Comparison of ENCODE assay signal across 9 cellular contexts in the genomic region with DNA sequence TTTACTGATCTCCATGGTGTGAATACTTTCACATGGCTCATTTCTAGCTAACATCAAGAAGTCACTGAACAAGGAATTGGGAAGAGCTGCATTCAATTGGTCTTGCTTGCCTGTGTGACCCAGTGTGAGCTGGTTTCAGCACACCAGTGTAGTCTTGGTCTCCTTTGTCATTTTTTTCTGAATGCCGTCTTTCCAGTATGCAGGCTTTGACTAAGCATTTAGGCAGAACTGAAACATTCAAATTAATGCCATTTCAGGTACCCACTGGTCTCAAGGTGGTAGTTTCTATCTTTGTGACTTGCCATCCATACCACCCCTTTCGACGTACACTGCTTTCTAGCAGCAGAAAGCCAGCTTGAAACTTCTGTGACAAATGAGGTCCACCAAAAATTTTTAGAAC.
A peak's percentile ranks its signal among the peaks of the same experiment; 100 is the strongest.
DNase-seq lines count a peak whose midpoint lies in the region; ATAC-seq and TF ChIP-seq lines count a peak whose summit lies in the region.
"Had no signal": no experiment of that assay in that cellular context is flagged by ENCODE, and none has a peak within 500 bp of the region (broad histone marks: within the 10 kb centered on the region; RNA-seq: fewer than 3 reads in every experiment).

No MANE protein-coding gene starts in this region.

- H3K9ac ChIP-seq in duodenal mucosa (ENCODE audit: low read depth in 1 of 2, low read length in 2 of 2), result no peak overlapping the region

- DNase-seq in GM12865 (ENCODE audit: low read depth), result peak; percentile 82
- DNase-seq in adrenal gland, result no peak
- no peak for DNase-seq in activated CD8-positive, alpha-beta memory T cell treated with anti-CD3 and anti-CD28 coated beads, Interleukin-2, amount 10 ng/mL, durations not matched to agents 7 days and 5 days
- DNase-seq in NCI-H82 (lab: John Stamatoyannopoulos, UW), result no peak
- no peak for DNase-seq in gastrocnemius medialis

- H3K9me3 ChIP-seq in duodenal mucosa (ENCODE audit: control insufficient read depth in 1 of 2, low read length in 2 of 2) (no peaks in the 10 kb centered on the region), adrenal gland (replicated peaks in 1 of 3) (no peaks in the 10 kb centered on the region), gastrocnemius medialis (no peaks in the 10 kb centered on the region)

- peaks cover 21 to 35% of the 10 kb centered on the region in 2 donors for H3K4me1 ChIP-seq in duodenal mucosa (ENCODE audit: control insufficient read depth in 1 of 2, insufficient read depth in 2 of 2, low read length in 2 of 2)
- H3K4me1 ChIP-seq in adrenal gland (replicated peaks in 1 of 2), result peaks cover 3 to 5% of the 10 kb centered on the region in 2 donors
- H3K4me1 ChIP-seq in gastrocnemius medialis, result no peaks in the 10 kb centered on the region

- no peak overlapping the region for H3K27ac Mint-ChIP-seq in activated CD8-positive, alpha-beta memory T cell treated with anti-CD3 and anti-CD28 coated beads, Interleukin-2, amount 10 ng/mL, durations not matched to agents 7 days and 5 days

- no peak overlapping the region for H3K4me3 ChIP-seq in GM12865 (ENCODE audit: low read depth, low read length)
- peak overlapping the region in 1 of 2 donors; percentile 13 for H3K4me3 ChIP-seq in duodenal mucosa (ENCODE audit: low read depth in 1 of 2, low read length in 2 of 2)
- no peak overlapping the region for H3K4me3 ChIP-seq in adrenal gland
- H3K4me3 ChIP-seq in gastrocnemius medialis, result no peak overlapping the region
- H3K4me3 ChIP-seq: PC-9 had no signal

- CTCF ChIA-PET in activated CD8-positive, alpha-beta memory T cell treated with anti-CD3 and anti-CD28 coated beads, Interleukin-2, amount 10 ng/mL, durations not matched to agents 7 days and 5 days (lab: Charles Lee), result no interaction called here

- intact Hi-C loops in adrenal gland (cut with DNase I) (no loop called here), gastrocnemius medialis (cut with DNase I; ENCODE audit: low total_unique reads) (no loop called here)

- H3K27ac ChIP-seq in duodenal mucosa (ENCODE audit: low read depth, low read length) (peak overlapping the region; percentile 18), adrenal gland (no peak overlapping the region), gastrocnemius medialis (no peak overlapping the region)
- H3K27ac ChIP-seq: PC-9 had no signal

- H3K9me3 Mint-ChIP-seq in activated CD8-positive, alpha-beta memory T cell treated with anti-CD3 and anti-CD28 coated beads, Interleukin-2, amount 10 ng/mL, durations not matched to agents 7 days and 5 days (ENCODE audit: low read depth), result no peaks in the 10 kb centered on the region

- no peaks in the 10 kb centered on the region for H3K36me3 Mint-ChIP-seq in activated CD8-positive, alpha-beta memory T cell treated with anti-CD3 and anti-CD28 coated beads, Interleukin-2, amount 10 ng/mL, durations not matched to agents 7 days and 5 days

- H3K27me3 ChIP-seq in duodenal mucosa (ENCODE audit: control insufficient read depth in 1 of 2, insufficient read depth in 2 of 2, low read length in 2 of 2) (no peaks in the 10 kb centered on the region), adrenal gland (no peaks in the 10 kb centered on the region), gastrocnemius medialis (no peaks in the 10 kb centered on the region)

- TF ChIP-seq POLR2A in adrenal gland (IDR thresholded peaks at IDR 0.05), result no peak
- no peak for TF ChIP-seq POLR2A in gastrocnemius medialis (IDR thresholded peaks at IDR 0.05)

- 80 to 95% (median 89%) methylated on average over 3 of the region's 3 CpGs for WGBS in adrenal gland, 4 donors

- TF ChIP-seq CTCF in GM12865 (IDR thresholded peaks at IDR 0.05; ENCODE audit: insufficient read depth, low read depth, low read length, missing control alignments), result no peak
- no peak for TF ChIP-seq CTCF in adrenal gland (IDR thresholded peaks at IDR 0.05)
- no peak for TF ChIP-seq CTCF in gastrocnemius medialis (IDR thresholded peaks at IDR 0.05 in 4 of 5, conservative IDR thresholded peaks at IDR 0.05 in 1 of 5)

- H3K36me3 ChIP-seq in duodenal mucosa (ENCODE audit: control insufficient read depth in 1 of 2, insufficient read depth in 2 of 2, low read length in 2 of 2) (no peaks in the 10 kb centered on the region), adrenal gland (replicated peaks in 1 of 2) (no peaks in the 10 kb centered on the region), gastrocnemius medialis (no peaks in the 10 kb centered on the region)

- in situ Hi-C loops in gastrocnemius medialis (cut with MboI; ENCODE audit: low sequenced_read_pairs in 4 of 4), result no loop called here

- no peak overlapping the region for H3K4me3 Mint-ChIP-seq in activated CD8-positive, alpha-beta memory T cell treated with anti-CD3 and anti-CD28 coated beads, Interleukin-2, amount 10 ng/mL, durations not matched to agents 7 days and 5 days

- peaks cover 10% of the 10 kb centered on the region for H3K4me1 Mint-ChIP-seq in activated CD8-positive, alpha-beta memory T cell treated with anti-CD3 and anti-CD28 coated beads, Interleukin-2, amount 10 ng/mL, durations not matched to agents 7 days and 5 days

- ATAC-seq in GM19438 (IDR thresholded peaks at IDR 0.05; ENCODE audit: low read depth, unreplicated experiment), result peak; percentile 82
- peak; percentile 90 for ATAC-seq in HG03108 (IDR thresholded peaks at IDR 0.05; ENCODE audit: unreplicated experiment)
- ATAC-seq in activated CD8-positive, alpha-beta memory T cell treated with anti-CD3 and anti-CD28 coated beads, Interleukin-2, amount 10 ng/mL, durations not matched to agents 7 days and 5 days, result no peak
- no peak for ATAC-seq in gastrocnemius medialis

- H3K27me3 Mint-ChIP-seq in activated CD8-positive, alpha-beta memory T cell treated with anti-CD3 and anti-CD28 coated beads, Interleukin-2, amount 10 ng/mL, durations not matched to agents 7 days and 5 days, result no peaks in the 10 kb centered on the region

Comparison
In these comparisons a context has a peak if more than half of its experiments do, and no peak if none do; other contexts are left out.
1. ATAC-seq: peak in GM19438 (single experiment) and HG03108 (single experiment); none in activated CD8-positive, alpha-beta memory T cell treated with anti-CD3 and anti-CD28 coated beads, Interleukin-2, amount 10 ng/mL, durations not matched to agents 7 days and 5 days (single experiment) and gastrocnemius medialis (0 of 2).